Comparison of ENCODE assay signal across 19 cellular contexts in the genomic region with DNA sequence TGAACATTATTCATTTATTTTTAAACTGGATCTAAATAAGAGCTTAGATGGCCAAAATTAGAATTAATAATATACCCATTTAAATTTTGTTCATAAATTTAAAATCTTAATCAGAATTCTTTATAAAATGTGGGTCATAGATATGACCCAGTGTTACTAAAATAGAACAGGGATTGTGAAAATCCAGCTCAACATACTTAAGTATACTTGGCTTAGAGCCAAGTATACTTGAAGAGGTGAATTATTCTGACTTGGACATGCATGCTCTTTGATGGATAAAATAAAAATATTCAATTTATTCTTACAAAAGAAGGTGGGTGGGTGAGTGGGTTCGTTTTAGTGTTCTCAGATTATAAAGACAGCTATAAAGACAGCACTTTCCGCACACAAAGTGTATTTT.
A peak's percentile ranks its signal among the peaks of the same experiment; 100 is the strongest.
DNase-seq lines count a peak whose midpoint lies in the region; ATAC-seq and TF ChIP-seq lines count a peak whose summit lies in the region.
"Had no signal": no experiment of that assay in that cellular context is flagged by ENCODE, and none has a peak within 500 bp of the region (broad histone marks: within the 10 kb centered on the region; RNA-seq: fewer than 3 reads in every experiment).

No MANE protein-coding gene starts in this region.

- peaks cover 10% of the 10 kb centered on the region for H3K4me1 ChIP-seq in adipocyte (ENCODE audit: control insufficient read depth, insufficient read depth, low read length)
- H3K4me1 ChIP-seq in left lung, result no peaks in the 10 kb centered on the region
- H3K4me1 ChIP-seq: upper lobe of left lung had no signal

- H3K36me3 Mint-ChIP-seq in activated T-helper 17 cell treated with anti-CD3 and anti-CD28 coated beads, Interleukin-2, amount 50 U/mL, for 72 hours (ENCODE audit: low read depth), result peaks cover 42% of the 10 kb centered on the region

- no peak overlapping the region for H3K4me3 Mint-ChIP-seq in activated T-helper 17 cell treated with anti-CD3 and anti-CD28 coated beads, Interleukin-2, amount 50 U/mL, for 72 hours
- H3K4me3 Mint-ChIP-seq: activated naive CD4-positive, alpha-beta T cell treated with anti-CD3 and anti-CD28 coated beads, Interleukin-2, amount 50 U/mL, for 24 hours; CD8-positive, alpha-beta T cell had no signal

- CTCF ChIA-PET in RWPE1 (lab: Yijun Ruan, JAX), result no interaction called here

- no peak for TF ChIP-seq CTCF in left lung (IDR thresholded peaks at IDR 0.05)
- TF ChIP-seq CTCF in RWPE1 (conservative IDR thresholded peaks at IDR 0.05; ENCODE audit: low read depth), result no peak

- no peaks in the 10 kb centered on the region for H3K27me3 ChIP-seq in adipocyte (replicated peaks; ENCODE audit: control insufficient read depth, insufficient read depth, low read length)
- H3K27me3 ChIP-seq in left lung, result no peaks in the 10 kb centered on the region
- H3K27me3 ChIP-seq: upper lobe of left lung had no signal

- H3K27ac Mint-ChIP-seq in activated T-helper 17 cell treated with anti-CD3 and anti-CD28 coated beads, Interleukin-2, amount 50 U/mL, for 72 hours, result no peak overlapping the region
- H3K27ac Mint-ChIP-seq: activated naive CD4-positive, alpha-beta T cell treated with anti-CD3 and anti-CD28 coated beads, Interleukin-2, amount 50 U/mL, for 24 hours; CD8-positive, alpha-beta T cell had no signal

- POLR2A ChIA-PET in RWPE1 (lab: Yijun Ruan, JAX; ENCODE audit: low non-redundant PET), result no interaction called here

- peaks cover 35% of the 10 kb centered on the region for H3K36me3 ChIP-seq in adipocyte (ENCODE audit: control insufficient read depth, insufficient read depth, low read length, severe bottlenecking)
- H3K36me3 ChIP-seq in left lung, result peaks cover 0 to 46% of the 10 kb centered on the region in 2 donors

- H3K9me3 ChIP-seq in adipocyte (ENCODE audit: control insufficient read depth, low read length) (peaks cover 4% of the 10 kb centered on the region), left lung (no peaks in the 10 kb centered on the region)
- H3K9me3 ChIP-seq: mucosa of descending colon, upper lobe of left lung had no signal

- ATAC-seq in left lung (peak; percentile 42), HG02840 (IDR thresholded peaks at IDR 0.05; ENCODE audit: low FRiP score, unreplicated experiment) (no peak)
- no peak for ATAC-seq in activated T-helper 17 cell treated with anti-CD3 and anti-CD28 coated beads, Interleukin-2, amount 50 U/mL, for 72 hours (replicated peaks)
- ATAC-seq: CD8-positive, alpha-beta T cell; left ventricle myocardium superior; mucosa of descending colon had no signal

- H3K4me1 Mint-ChIP-seq in activated T-helper 17 cell treated with anti-CD3 and anti-CD28 coated beads, Interleukin-2, amount 50 U/mL, for 72 hours, result no peaks in the 10 kb centered on the region
- H3K4me1 Mint-ChIP-seq: activated naive CD4-positive, alpha-beta T cell treated with anti-CD3 and anti-CD28 coated beads, Interleukin-2, amount 50 U/mL, for 24 hours had no signal

- intact Hi-C loops in left lung (cut with DNase I), result no loop called here

- no peak overlapping the region for H3K27ac ChIP-seq in left lung
- no peak overlapping the region for H3K27ac ChIP-seq in RWPE1
- H3K27ac ChIP-seq: psoas muscle, upper lobe of left lung had no signal

- DNase-seq in NCI-H82 (lab: John Stamatoyannopoulos, UW) (peak; percentile 56), NCI-H82 treated with DMSO at 0.1 percent for 48 hours (lab: John Stamatoyannopoulos, UW; ENCODE audit: unreplicated experiment) (no peak), NCI-H1105 (lab: John Stamatoyannopoulos, UW) (peak; percentile 34), adipocyte (ENCODE audit: low read depth) (peak; percentile 7), left lung (no peak), RWPE1 (ENCODE audit: low spot score) (no peak)
- DNase-seq: activated CD4-positive, alpha-beta T cell treated with anti-CD3 and anti-CD28 coated beads for 4 hours; CD8-positive, alpha-beta T cell; KBM-7; left ventricle myocardium superior; mucosa of descending colon; psoas muscle; SHP77; stimulated activated CD4-positive, alpha-beta T cell treated with anti-CD3 and anti-CD28 coated beads, Interleukin-12 subunit alpha, Interleukin-12 subunit beta, amount 100 ng/mL, for 4 hours; T-helper 1 cell; upper lobe of left lung had no signal

- H3K9me3 Mint-ChIP-seq in activated T-helper 17 cell treated with anti-CD3 and anti-CD28 coated beads, Interleukin-2, amount 50 U/mL, for 72 hours, result peaks cover 4% of the 10 kb centered on the region

- H3K4me3 ChIP-seq in adipocyte (ENCODE audit: low read length) (no peak overlapping the region), left lung (no peak overlapping the region)
- H3K4me3 ChIP-seq: mucosa of descending colon, psoas muscle, upper lobe of left lung had no signal

- H3K9ac ChIP-seq in adipocyte (ENCODE audit: low read length), result no peak overlapping the region

- no peaks in the 10 kb centered on the region for H3K27me3 Mint-ChIP-seq in activated T-helper 17 cell treated with anti-CD3 and anti-CD28 coated beads, Interleukin-2, amount 50 U/mL, for 72 hours
- H3K27me3 Mint-ChIP-seq: activated naive CD4-positive, alpha-beta T cell treated with anti-CD3 and anti-CD28 coated beads, Interleukin-2, amount 50 U/mL, for 24 hours had no signal

Comparison
In these comparisons a context has a peak if more than half of its experiments do, and no peak if none do; other contexts are left out.
1. DNase-seq: peak in NCI-H82 (single experiment), NCI-H1105 (single experiment) and adipocyte (single experiment); none in NCI-H82 treated with DMSO at 0.1 percent for 48 hours (single experiment), left lung (0 of 2) and RWPE1 (single experiment).